ENCODE assay signal across 2 cellular contexts in the genomic region with DNA sequence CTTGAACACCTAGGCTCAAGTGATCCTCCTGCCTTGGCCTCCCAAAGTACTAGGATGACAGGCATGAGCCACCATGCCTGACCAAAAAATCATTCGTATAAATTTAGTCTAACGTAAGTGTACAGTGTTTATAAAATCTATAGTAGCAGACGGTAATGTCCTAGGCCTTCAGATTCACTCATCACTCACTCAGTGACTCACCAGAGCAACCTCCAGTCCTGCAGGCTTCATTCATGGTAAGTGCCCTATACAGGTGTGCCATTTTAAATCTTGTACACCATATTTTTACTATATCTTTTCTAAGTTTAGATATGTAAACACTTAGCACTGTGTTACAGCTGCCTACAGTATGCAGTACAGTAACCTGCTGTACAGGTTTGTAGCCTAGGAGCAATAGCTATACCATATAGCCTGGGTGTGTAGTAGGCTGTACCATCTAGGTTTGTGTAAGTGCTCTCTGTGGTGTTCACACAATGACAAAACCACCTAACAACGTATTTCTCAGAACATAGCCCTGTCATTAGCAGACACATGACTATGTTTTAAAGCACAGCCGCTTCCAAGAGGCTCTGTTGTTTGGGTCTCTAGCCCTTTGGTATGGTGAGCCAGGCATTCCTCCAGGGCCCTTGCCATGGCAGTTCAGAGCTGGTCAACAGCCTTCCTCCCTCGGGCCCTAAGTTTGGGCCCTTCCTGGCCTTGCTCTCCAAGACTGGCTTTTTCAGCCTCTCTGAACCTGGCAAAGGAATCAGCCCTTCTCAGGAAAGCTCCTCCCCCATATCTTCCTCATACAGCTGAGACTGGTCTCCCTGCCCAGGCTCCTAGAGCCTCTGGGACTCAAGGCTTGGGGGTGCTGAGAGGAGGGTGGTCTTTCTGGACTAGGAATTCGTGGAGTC.
A peak's percentile ranks its signal among the peaks of the same experiment; 100 is the strongest.
TF ChIP-seq lines count a peak whose summit lies in the region.

No MANE protein-coding gene starts in this region.

TF ChIP-seq in IMR-90, 13 proteins besides CTCF, POLR2A, EP300 and RAD21:
- TF ChIP-seq RCOR1 (IDR thresholded peaks at IDR 0.05; ENCODE audit: insufficient replicate concordance, low read length) (no peak), BHLHE40 (IDR thresholded peaks at IDR 0.05; ENCODE audit: low read depth, low read length) (no peak), RFX5 (IDR thresholded peaks at IDR 0.05; ENCODE audit: low read depth, low read length) (peak; percentile 49; the same call in 1 of the 2 replicates), USF2 (IDR thresholded peaks at IDR 0.05; ENCODE audit: low read depth, low read length) (no peak), MAZ (IDR thresholded peaks at IDR 0.05; ENCODE audit: borderline replicate concordance, low read depth, low read length) (no peak)
- TF ChIP-seq, protein P1, sequence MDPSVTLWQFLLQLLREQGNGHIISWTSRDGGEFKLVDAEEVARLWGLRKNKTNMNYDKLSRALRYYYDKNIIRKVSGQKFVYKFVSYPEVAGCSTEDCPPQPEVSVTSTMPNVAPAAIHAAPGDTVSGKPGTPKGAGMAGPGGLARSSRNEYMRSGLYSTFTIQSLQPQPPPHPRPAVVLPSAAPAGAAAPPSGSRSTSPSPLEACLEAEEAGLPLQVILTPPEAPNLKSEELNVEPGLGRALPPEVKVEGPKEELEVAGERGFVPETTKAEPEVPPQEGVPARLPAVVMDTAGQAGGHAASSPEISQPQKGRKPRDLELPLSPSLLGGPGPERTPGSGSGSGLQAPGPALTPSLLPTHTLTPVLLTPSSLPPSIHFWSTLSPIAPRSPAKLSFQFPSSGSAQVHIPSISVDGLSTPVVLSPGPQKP (IDR thresholded peaks at IDR 0.05; ENCODE audit: borderline replicate concordance, low read depth, low read length), result no peak
TF ChIP-seq in IMR-90: peak in this region for 1.

TF ChIP-seq in endothelial cell of umbilical vein, 7 proteins besides CTCF, POLR2A, EP300 and RAD21:
- TF ChIP-seq EZH2 (IDR thresholded peaks at IDR 0.05; ENCODE audit: borderline replicate concordance, low read depth, low read length, severe bottlenecking) (no peak), MYC (IDR thresholded peaks at IDR 0.05; ENCODE audit: low read depth, low read length) (no peak), JUN (IDR thresholded peaks at IDR 0.05; ENCODE audit: borderline replicate concordance, insufficient read depth, insufficient read length, low read depth) (no peak), FOS (IDR thresholded peaks at IDR 0.05; ENCODE audit: borderline replicate concordance, insufficient read depth, low read length) (no peak), MAX (IDR thresholded peaks at IDR 0.05; ENCODE audit: insufficient read depth, insufficient read length) (no peak), GATA2 (IDR thresholded peaks at IDR 0.05; ENCODE audit: insufficient read depth, insufficient read length, low read depth, low read length) (no peak), POLR2AphosphoS5 (IDR thresholded peaks at IDR 0.05; ENCODE audit: insufficient read depth, low read depth, low read length) (no peak)
